ENCODE assay signal across 1 cellular context in the genomic region with DNA sequence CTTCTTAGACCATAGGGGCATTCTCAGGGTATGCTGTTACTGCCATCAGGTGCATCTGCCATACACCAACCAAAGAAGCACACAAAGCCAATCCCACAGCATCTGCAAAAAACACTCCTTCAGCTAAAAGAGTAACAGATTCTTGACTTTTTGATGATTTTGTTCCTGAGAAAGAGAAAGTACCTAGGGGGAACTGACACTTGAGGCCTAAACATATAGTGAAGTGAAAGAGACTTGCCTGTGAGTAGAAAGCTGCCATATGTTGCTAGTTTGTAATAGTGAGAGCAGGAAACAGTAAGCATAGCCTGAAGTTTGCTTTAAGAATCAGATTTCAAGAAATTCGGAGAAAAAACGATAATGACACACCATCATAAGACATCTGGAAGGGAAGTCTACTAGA.
TF ChIP-seq lines count a peak whose summit lies in the region.

No MANE protein-coding gene starts in this region.

TF ChIP-seq in GM12878, 131 proteins besides CTCF, POLR2A, EP300 and RAD21 (continued from another document and continues in another):
- TF ChIP-seq ZBTB4 (CRISPR knock-in tag; IDR thresholded peaks at IDR 0.05) (no peak), KDM1A (IDR thresholded peaks at IDR 0.05; ENCODE audit: borderline replicate concordance) (no peak), GABPA (IDR thresholded peaks at IDR 0.05; ENCODE audit: low read depth) (0 out of 2 replicates have a peak, but pooled peaks have one; percentile 21), SPI1 (IDR thresholded peaks at IDR 0.05; ENCODE audit: borderline replicate concordance, insufficient read depth, low read depth, low read length) (peak; percentile 84), ETV6 (conservative IDR thresholded peaks at IDR 0.05 in 1 of 2, IDR thresholded peaks at IDR 0.05 in 1 of 2; ENCODE audit: borderline replicate concordance in 1 of 2, low read depth in 1 of 2) (peak in 1 of 2 experiments; percentile 72; a peak in 1 of 4 replicates), ZNF384 (IDR thresholded peaks at IDR 0.05; ENCODE audit: borderline replicate concordance, low read depth, low read length) (peak; percentile 43; the same call in 1 of the 2 replicates), CREM (IDR thresholded peaks at IDR 0.05; ENCODE audit: low read depth) (0 out of 2 replicates have a peak, but pooled peaks have one; percentile 53), NKRF (conservative IDR thresholded peaks at IDR 0.05) (no peak), CBX5 (IDR thresholded peaks at IDR 0.05; ENCODE audit: low read depth) (0 out of 2 replicates have a peak, but pooled peaks have one; percentile 15), MEF2A (IDR thresholded peaks at IDR 0.05; ENCODE audit: insufficient read depth, low read depth, low read length) (no peak), BACH1 (IDR thresholded peaks at IDR 0.05; ENCODE audit: borderline replicate concordance) (no peak), MEF2B (IDR thresholded peaks at IDR 0.05; ENCODE audit: partially characterized antibody, poor library complexity, severe bottlenecking) (peak; percentile 53), RELA (IDR thresholded peaks at IDR 0.05; ENCODE audit: borderline replicate concordance, partially characterized antibody) (no peak), BHLHE40 (IDR thresholded peaks at IDR 0.05; ENCODE audit: borderline replicate concordance in 1 of 2, low read depth in 2 of 2, low read length in 1 of 2) (0 out of 4 replicates have a peak, but pooled peaks of 1 of the 2 experiments have one; percentile 17), NFIC (IDR thresholded peaks at IDR 0.05; ENCODE audit: low read depth, low read length) (peak; percentile 54), RUNX3 (IDR thresholded peaks at IDR 0.05; ENCODE audit: low read length) (peak; percentile 13; the same call in 1 of the 2 replicates), TCF12 (IDR thresholded peaks at IDR 0.05; ENCODE audit: low read depth, low read length) (0 out of 2 replicates have a peak, but pooled peaks have one; percentile 22), PAX8 (IDR thresholded peaks at IDR 0.05) (no peak), SMC3 (IDR thresholded peaks at IDR 0.05; ENCODE audit: borderline replicate concordance, low read length) (peak; percentile 6; the same call in 1 of the 2 replicates), MXI1 (IDR thresholded peaks at IDR 0.05; ENCODE audit: low read depth, low read length) (0 out of 2 replicates have a peak, but pooled peaks have one; percentile 35), PAX5 (IDR thresholded peaks at IDR 0.05; ENCODE audit: borderline replicate concordance, low read depth, low read length) (no peak), SMARCA5 (IDR thresholded peaks at IDR 0.05) (peak; percentile 23; the same call in 1 of the 2 replicates), IKZF2 (IDR thresholded peaks at IDR 0.05) (peak; percentile 34 to 47; a peak in 2 of 4 replicates), CREB1 (IDR thresholded peaks at IDR 0.05; ENCODE audit: low read depth) (peak; percentile 35; the same call in 1 of the 2 replicates), MLLT1 (IDR thresholded peaks at IDR 0.05) (0 out of 2 replicates have a peak, but pooled peaks have one; percentile 27), CUX1 (IDR thresholded peaks at IDR 0.05; ENCODE audit: insufficient replicate concordance, low read depth, low read length) (peak; percentile 34), TCF3 (IDR thresholded peaks at IDR 0.05; ENCODE audit: borderline replicate concordance, insufficient read depth, low read depth, low read length) (peak; percentile 53; the same call in 1 of the 2 replicates), TBL1XR1 (IDR thresholded peaks at IDR 0.05; ENCODE audit: low read depth, low read length) (peak; percentile 69; the same call in 1 of the 2 replicates), NBN (IDR thresholded peaks at IDR 0.05) (peak; percentile 63; the same call in 1 of the 2 replicates)
- TF ChIP-seq, protein P1, sequence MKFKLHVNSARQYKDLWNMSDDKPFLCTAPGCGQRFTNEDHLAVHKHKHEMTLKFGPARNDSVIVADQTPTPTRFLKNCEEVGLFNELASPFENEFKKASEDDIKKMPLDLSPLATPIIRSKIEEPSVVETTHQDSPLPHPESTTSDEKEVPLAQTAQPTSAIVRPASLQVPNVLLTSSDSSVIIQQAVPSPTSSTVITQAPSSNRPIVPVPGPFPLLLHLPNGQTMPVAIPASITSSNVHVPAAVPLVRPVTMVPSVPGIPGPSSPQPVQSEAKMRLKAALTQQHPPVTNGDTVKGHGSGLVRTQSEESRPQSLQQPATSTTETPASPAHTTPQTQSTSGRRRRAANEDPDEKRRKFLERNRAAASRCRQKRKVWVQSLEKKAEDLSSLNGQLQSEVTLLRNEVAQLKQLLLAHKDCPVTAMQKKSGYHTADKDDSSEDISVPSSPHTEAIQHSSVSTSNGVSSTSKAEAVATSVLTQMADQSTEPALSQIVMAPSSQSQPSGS (IDR thresholded peaks at IDR 0.05; ENCODE audit: low read length) = peak; percentile 76; the same call in 1 of the 2 replicates
- TF ChIP-seq, protein P2, sequence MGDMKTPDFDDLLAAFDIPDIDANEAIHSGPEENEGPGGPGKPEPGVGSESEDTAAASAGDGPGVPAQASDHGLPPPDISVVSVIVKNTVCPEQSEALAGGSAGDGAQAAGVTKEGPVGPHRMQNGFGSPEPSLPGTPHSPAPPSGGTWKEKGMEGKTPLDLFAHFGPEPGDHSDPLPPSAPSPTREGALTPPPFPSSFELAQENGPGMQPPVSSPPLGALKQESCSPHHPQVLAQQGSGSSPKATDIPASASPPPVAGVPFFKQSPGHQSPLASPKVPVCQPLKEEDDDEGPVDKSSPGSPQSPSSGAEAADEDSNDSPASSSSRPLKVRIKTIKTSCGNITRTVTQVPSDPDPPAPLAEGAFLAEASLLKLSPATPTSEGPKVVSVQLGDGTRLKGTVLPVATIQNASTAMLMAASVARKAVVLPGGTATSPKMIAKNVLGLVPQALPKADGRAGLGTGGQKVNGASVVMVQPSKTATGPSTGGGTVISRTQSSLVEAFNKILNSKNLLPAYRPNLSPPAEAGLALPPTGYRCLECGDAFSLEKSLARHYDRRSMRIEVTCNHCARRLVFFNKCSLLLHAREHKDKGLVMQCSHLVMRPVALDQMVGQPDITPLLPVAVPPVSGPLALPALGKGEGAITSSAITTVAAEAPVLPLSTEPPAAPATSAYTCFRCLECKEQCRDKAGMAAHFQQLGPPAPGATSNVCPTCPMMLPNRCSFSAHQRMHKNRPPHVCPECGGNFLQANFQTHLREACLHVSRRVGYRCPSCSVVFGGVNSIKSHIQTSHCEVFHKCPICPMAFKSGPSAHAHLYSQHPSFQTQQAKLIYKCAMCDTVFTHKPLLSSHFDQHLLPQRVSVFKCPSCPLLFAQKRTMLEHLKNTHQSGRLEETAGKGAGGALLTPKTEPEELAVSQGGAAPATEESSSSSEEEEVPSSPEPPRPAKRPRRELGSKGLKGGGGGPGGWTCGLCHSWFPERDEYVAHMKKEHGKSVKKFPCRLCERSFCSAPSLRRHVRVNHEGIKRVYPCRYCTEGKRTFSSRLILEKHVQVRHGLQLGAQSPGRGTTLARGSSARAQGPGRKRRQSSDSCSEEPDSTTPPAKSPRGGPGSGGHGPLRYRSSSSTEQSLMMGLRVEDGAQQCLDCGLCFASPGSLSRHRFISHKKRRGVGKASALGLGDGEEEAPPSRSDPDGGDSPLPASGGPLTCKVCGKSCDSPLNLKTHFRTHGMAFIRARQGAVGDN (IDR thresholded peaks at IDR 0.05) = peak; percentile 58
- TF ChIP-seq, protein P3, sequence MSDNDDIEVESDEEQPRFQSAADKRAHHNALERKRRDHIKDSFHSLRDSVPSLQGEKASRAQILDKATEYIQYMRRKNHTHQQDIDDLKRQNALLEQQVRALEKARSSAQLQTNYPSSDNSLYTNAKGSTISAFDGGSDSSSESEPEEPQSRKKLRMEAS (IDR thresholded peaks at IDR 0.05; ENCODE audit: low read depth, low read length) = no peak
- TF ChIP-seq, protein P4, sequence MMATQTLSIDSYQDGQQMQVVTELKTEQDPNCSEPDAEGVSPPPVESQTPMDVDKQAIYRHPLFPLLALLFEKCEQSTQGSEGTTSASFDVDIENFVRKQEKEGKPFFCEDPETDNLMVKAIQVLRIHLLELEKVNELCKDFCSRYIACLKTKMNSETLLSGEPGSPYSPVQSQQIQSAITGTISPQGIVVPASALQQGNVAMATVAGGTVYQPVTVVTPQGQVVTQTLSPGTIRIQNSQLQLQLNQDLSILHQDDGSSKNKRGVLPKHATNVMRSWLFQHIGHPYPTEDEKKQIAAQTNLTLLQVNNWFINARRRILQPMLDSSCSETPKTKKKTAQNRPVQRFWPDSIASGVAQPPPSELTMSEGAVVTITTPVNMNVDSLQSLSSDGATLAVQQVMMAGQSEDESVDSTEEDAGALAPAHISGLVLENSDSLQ (IDR thresholded peaks at IDR 0.05) = peak; percentile 41; the same call in 1 of the 2 replicates
